33 cellular contexts compared by ENCODE assay signal in the genomic region with DNA sequence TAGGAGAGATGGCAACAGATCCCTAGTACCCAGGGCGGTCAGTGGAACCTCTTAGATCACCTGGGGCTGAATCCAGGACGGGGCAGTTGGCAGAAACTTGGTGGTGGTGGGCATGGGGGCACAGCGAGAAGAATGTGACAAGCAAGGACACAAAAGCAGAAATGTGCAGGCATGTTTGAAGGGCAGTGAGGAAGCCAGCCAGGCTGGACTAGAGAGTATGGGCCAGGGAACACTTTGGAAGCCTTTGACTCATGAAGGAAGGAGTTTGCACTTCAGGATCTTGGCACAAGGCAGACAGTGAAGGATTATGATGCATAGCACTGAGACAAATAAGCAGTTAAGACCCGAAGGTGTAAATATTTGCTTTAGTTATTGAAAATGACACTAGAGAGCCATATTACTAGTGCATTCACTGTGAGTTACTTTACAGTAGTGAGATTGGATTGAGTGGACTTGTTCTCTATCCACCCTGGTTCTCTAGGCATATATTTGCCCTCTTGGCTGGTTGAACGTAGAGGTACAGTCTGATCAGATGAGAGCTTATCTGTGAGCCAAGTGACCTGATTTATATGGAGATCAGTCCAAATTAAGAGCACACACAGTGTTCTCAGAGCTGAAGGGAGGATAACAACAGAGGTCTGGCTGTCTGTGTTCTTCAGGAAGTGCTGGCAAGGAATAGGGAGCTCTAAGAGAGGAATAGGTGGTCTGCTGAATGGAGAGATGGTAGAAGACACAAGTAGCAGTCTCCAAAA.
DNase-seq lines count a peak whose midpoint lies in the region; ATAC-seq and TF ChIP-seq lines count a peak whose summit lies in the region.
"Had no signal": no experiment of that assay in that cellular context is flagged by ENCODE, and none has a peak within 500 bp of the region (broad histone marks: within the 10 kb centered on the region; RNA-seq: fewer than 3 reads in every experiment).

No MANE protein-coding gene starts in this region.

- intact Hi-C loops in left lung (cut with DNase I) (no loop called here), upper lobe of right lung (cut with DNase I) (no loop called here)

- H3K27me3 ChIP-seq in left lung (no peaks in the 10 kb centered on the region), upper lobe of right lung (no peaks in the 10 kb centered on the region)
- H3K27me3 ChIP-seq: gastroesophageal sphincter, hepatocyte, neutrophil, SJSA1, testis, vagina had no signal

- H3K4me3 ChIP-seq in left lung (no peak overlapping the region), upper lobe of right lung (no peak overlapping the region)
- H3K4me3 ChIP-seq: gastroesophageal sphincter, hepatocyte, psoas muscle, SJSA1, testis, vagina had no signal

- TF ChIP-seq CTCF in VCaP (conservative IDR thresholded peaks at IDR 0.05) (no peak), left lung (IDR thresholded peaks at IDR 0.05) (no peak), upper lobe of right lung (IDR thresholded peaks at IDR 0.05) (no peak)

- peak; percentile 35 for DNase-seq in NCI-H2196 (lab: John Stamatoyannopoulos, UW; ENCODE audit: unreplicated experiment)
- no peak for DNase-seq in NCI-H2196 treated with DMSO at 0.1 percent for 48 hours (lab: John Stamatoyannopoulos, UW; ENCODE audit: unreplicated experiment)
- no peak for DNase-seq in left lung
- no peak for DNase-seq in upper lobe of right lung
- DNase-seq in mesenteric fat pad (ENCODE audit: low spot score) = no peak
- DNase-seq in activated effector memory CD4-positive, alpha-beta T cell treated with Interleukin-2 at 50 U/mL for 16 hours = no peak
- no peak for DNase-seq in HuH-7 (ENCODE audit: low spot score)
- DNase-seq: activated CD4-positive, alpha-beta T cell treated with anti-CD3 and anti-CD28 coated beads, Interleukin-2, amount 50 U/mL, for 4 hours; activated naive CD4-positive, alpha-beta T cell treated with anti-CD3 and anti-CD28 coated beads for 36 hours; AML-193; amniotic stem cell; CD4-positive, alpha-beta memory T cell; DMS 273 treated with DMSO at 0.1 percent for 48 hours; effector memory CD4-positive, alpha-beta T cell; GF-D8; KG1; mesendoderm; naive B cell; NCI-H146; NCI-H2171; NCI-H526; psoas muscle; stimulated activated naive CD8-positive, alpha-beta T cell treated with anti-CD3 and anti-CD28 coated beads, Interleukin-15, Interleukin-2, amounts not matched to agents 100 U/mL and 50 U/mL, for 24 hours; T-cell; testis had no signal

- H3K36me3 ChIP-seq in left lung (no peaks in the 10 kb centered on the region), upper lobe of right lung (no peaks in the 10 kb centered on the region)
- H3K36me3 ChIP-seq: gastroesophageal sphincter, neutrophil, SJSA1, vagina had no signal

- H3K27ac ChIP-seq in VCaP = peak overlapping the region; percentile 67
- no peak overlapping the region for H3K27ac ChIP-seq in left lung
- H3K27ac ChIP-seq in upper lobe of right lung = no peak overlapping the region
- H3K27ac ChIP-seq: 22Rv1, hepatocyte, neutrophil, psoas muscle, SJSA1, testis, vagina had no signal

- H3K4me1 ChIP-seq in left lung (no peaks in the 10 kb centered on the region), upper lobe of right lung (peaks cover 3% of the 10 kb centered on the region)
- H3K4me1 ChIP-seq: psoas muscle, SJSA1, testis, vagina had no signal

- ATAC-seq in left lung (peak; percentile 93), upper lobe of right lung (peak; percentile 79)
- ATAC-seq: esophagus mucosa; gastroesophageal sphincter; stimulated activated naive CD8-positive, alpha-beta T cell treated with anti-CD3 and anti-CD28 coated beads, Interleukin-15, Interleukin-2, amounts not matched to agents 100 U/mL and 50 U/mL, for 24 hours; T-cell had no signal

- peaks cover 0 to 2% of the 10 kb centered on the region in 2 donors for H3K9me3 ChIP-seq in left lung
- no peaks in the 10 kb centered on the region for H3K9me3 ChIP-seq in upper lobe of right lung
- H3K9me3 ChIP-seq: neutrophil, psoas muscle, SJSA1, testis, vagina had no signal
